ENCODE assay signal across 12 cellular contexts in genomic region chr17:2060681-2061440, GRCh38. TPM values are rescaled to one million over a fixed set of nuclear protein-coding genes. Genes with fewer than 3 reads are reported as not detected.
DNase-seq lines count a peak whose midpoint lies in the region; ATAC-seq and TF ChIP-seq lines count a peak whose summit lies in the region.
"Had no signal": no experiment of that assay in that cellular context is flagged by ENCODE, and none has a peak within 500 bp of the region (broad histone marks: within the 10 kb centered on the region; RNA-seq: fewer than 3 reads in every experiment).

No MANE protein-coding gene starts in this region.

- H3K4me1 ChIP-seq in right lobe of liver = peaks cover 0 to 38% (median 8%) of the 10 kb centered on the region in 4 donors

- DNase-seq in HFFc6 (no peak), chondrocyte (ENCODE audit: low spot score) (no peak), right lobe of liver (no peak), GDM1 (lab: John Stamatoyannopoulos, UW) (no peak), NCI-H748 (lab: John Stamatoyannopoulos, UW; ENCODE audit: unreplicated experiment) (no peak)
- no peak for DNase-seq in stimulated activated naive B cell treated with anti-CD40 and anti-IgM and Interleukin-4, amounts not matched to agents 10 μg/mL and 1 μg/mL and 100 μg/mL, for 72 hours
- DNase-seq: MG63; naive thymus-derived CD4-positive, alpha-beta T cell; NCI-H510A treated with DMSO at 0.1 percent for 48 hours; stimulated activated CD4-positive, alpha-beta T cell treated with anti-CD3 and anti-CD28 coated beads, Interleukin-4, amount 100 ng/mL, for 24 hours had no signal

- peaks cover 40% of the 10 kb centered on the region for H3K27me3 Mint-ChIP-seq in HFFc6 (ENCODE audit: insufficient read depth)
- H3K27me3 Mint-ChIP-seq in chondrocyte (ENCODE audit: low read depth) = no peaks in the 10 kb centered on the region
- H3K27me3 Mint-ChIP-seq in stimulated activated naive B cell treated with anti-CD40 and anti-IgM and Interleukin-4, amounts not matched to agents 10 μg/mL and 1 μg/mL and 100 μg/mL, for 72 hours = peaks cover 8 to 10% of the 10 kb centered on the region in 2 donors

- no peak for TF ChIP-seq POLR2A in right lobe of liver (IDR thresholded peaks at IDR 0.05)

- peaks cover 23% of the 10 kb centered on the region for H3K36me3 Mint-ChIP-seq in HFFc6 (ENCODE audit: low read depth)
- H3K36me3 Mint-ChIP-seq in chondrocyte (ENCODE audit: low read depth) = peaks cover 11% of the 10 kb centered on the region
- peaks cover 54 to 58% of the 10 kb centered on the region in 2 donors for H3K36me3 Mint-ChIP-seq in stimulated activated naive B cell treated with anti-CD40 and anti-IgM and Interleukin-4, amounts not matched to agents 10 μg/mL and 1 μg/mL and 100 μg/mL, for 72 hours

- no peaks in the 10 kb centered on the region for H3K9me3 ChIP-seq in right lobe of liver
- H3K9me3 ChIP-seq: MG63 had no signal

- H3K4me1 Mint-ChIP-seq in HFFc6 (ENCODE audit: low read depth) (peaks cover 67% of the 10 kb centered on the region), chondrocyte (ENCODE audit: low read depth) (peaks cover 49% of the 10 kb centered on the region)
- H3K4me1 Mint-ChIP-seq in stimulated activated naive B cell treated with anti-CD40 and anti-IgM and Interleukin-4, amounts not matched to agents 10 μg/mL and 1 μg/mL and 100 μg/mL, for 72 hours = peaks cover 35 to 63% of the 10 kb centered on the region in 2 donors

- ATAC-seq in right lobe of liver = no peak
- no peak for ATAC-seq in stimulated activated naive B cell treated with anti-CD40 and anti-IgM and Interleukin-4, amounts not matched to agents 10 μg/mL and 1 μg/mL and 100 μg/mL, for 72 hours (replicated peaks)
- ATAC-seq in GM21526 (IDR thresholded peaks at IDR 0.05; ENCODE audit: low FRiP score, unreplicated experiment) = no peak
- no peak for ATAC-seq in GM21447 (IDR thresholded peaks at IDR 0.05; ENCODE audit: unreplicated experiment)
- ATAC-seq: naive thymus-derived CD4-positive, alpha-beta T cell had no signal

- no peak for TF ChIP-seq CTCF in HFFc6 (IDR thresholded peaks at IDR 0.05)
- TF ChIP-seq CTCF in chondrocyte (IDR thresholded peaks at IDR 0.05) = no peak
- no peak for TF ChIP-seq CTCF in right lobe of liver (IDR thresholded peaks at IDR 0.05)

- peak overlapping the region; percentile 13; the same call in 1 of the 2 replicates for H3K4me3 Mint-ChIP-seq in HFFc6
- H3K4me3 Mint-ChIP-seq in chondrocyte (ENCODE audit: unreplicated experiment) = no peak overlapping the region
- H3K4me3 Mint-ChIP-seq in stimulated activated naive B cell treated with anti-CD40 and anti-IgM and Interleukin-4, amounts not matched to agents 10 μg/mL and 1 μg/mL and 100 μg/mL, for 72 hours = peak overlapping the region in 1 of 2 donors; percentile 20

- H3K27ac Mint-ChIP-seq in HFFc6 (peak overlapping the region; percentile 95), chondrocyte (ENCODE audit: unreplicated experiment) (peak overlapping the region; percentile 36)
- peak overlapping the region; percentile 43 for H3K27ac Mint-ChIP-seq in stimulated activated naive B cell treated with anti-CD40 and anti-IgM and Interleukin-4, amounts not matched to agents 10 μg/mL and 1 μg/mL and 100 μg/mL, for 72 hours

- intact Hi-C loops in right lobe of liver (cut with DNase I) = no loop called here

- no peak overlapping the region for H3K4me3 ChIP-seq in right lobe of liver
- H3K4me3 ChIP-seq: MG63 had no signal

- peak overlapping the region; percentile 31 to 84 (median 39) for H3K27ac ChIP-seq in right lobe of liver

- H3K36me3 ChIP-seq in right lobe of liver = no peaks in the 10 kb centered on the region

- WGBS in right lobe of liver (ENCODE audit: insufficient coverage, low coverage, low lambda C conversion rate, missing lambda C conversion rate) = 70% methylated on average over 7 of the region's 21 CpGs

- no peaks in the 10 kb centered on the region; the same call in 1 of the 2 replicates for H3K9me3 Mint-ChIP-seq in HFFc6
- no peaks in the 10 kb centered on the region for H3K9me3 Mint-ChIP-seq in chondrocyte (ENCODE audit: low read depth)
- H3K9me3 Mint-ChIP-seq in stimulated activated naive B cell treated with anti-CD40 and anti-IgM and Interleukin-4, amounts not matched to agents 10 μg/mL and 1 μg/mL and 100 μg/mL, for 72 hours = no peaks in the 10 kb centered on the region
- H3K9me3 Mint-ChIP-seq: naive thymus-derived CD4-positive, alpha-beta T cell had no signal

- H3K27me3 ChIP-seq in right lobe of liver = peaks cover 0 to 19% of the 10 kb centered on the region in 2 donors
- H3K27me3 ChIP-seq: MG63 had no signal

RNA-seq across cellular contexts. Expression of gene HIC1, which starts 6.0 kb away (rescaled TPM):
- total RNA-seq in HFFc6 (2021; fragmentation: NEBNext Ultra II Directional; extraction: Animal tissue kit (Norgen Biotek cat#: 25700)) = 10 to 100 TPM; 42.7 to 51.9 (median 48.0) TPM
- total RNA-seq in chondrocyte (3.3 to 9.0 TPM (median 8.8 TPM) in 3 replicates), right lobe of liver (10 to 100 TPM in 2 of 6 experiments, 1 to 10 TPM in 4; 4.7 to 14.8 (median 6.1) TPM)

RNA-seq across cellular contexts. Expression of gene OVCA2, which starts 19.0 kb away (rescaled TPM):
- total RNA-seq in HFFc6 (2021; fragmentation: NEBNext Ultra II Directional; extraction: Animal tissue kit (Norgen Biotek cat#: 25700)) = 10 to 100 TPM; 39.5 to 44.3 (median 41.7) TPM
- total RNA-seq in chondrocyte = 26.6 to 30.2 TPM (median 30.1 TPM) in 3 replicates
- 10 to 100 TPM; 10.3 to 36.2 (median 14.8) TPM for total RNA-seq in right lobe of liver

RNA-seq across cellular contexts. Expression of gene DPH1, which starts 30.9 kb away (rescaled TPM):
- 10 to 100 TPM; 65.9 to 81.6 (median 71.8) TPM for total RNA-seq in HFFc6 (2021; fragmentation: NEBNext Ultra II Directional; extraction: Animal tissue kit (Norgen Biotek cat#: 25700))
- total RNA-seq in chondrocyte (29.4 to 43.1 TPM (median 31.3 TPM) in 3 replicates), right lobe of liver (10 to 100 TPM; 20.0 to 41.1 (median 25.4) TPM)

RNA-seq across cellular contexts. Expression of gene RTN4RL1, which starts 35.7 kb away (rescaled TPM):
- total RNA-seq in HFFc6 (2021; fragmentation: NEBNext Ultra II Directional; extraction: Animal tissue kit (Norgen Biotek cat#: 25700)) = under 1 TPM; 0.33 to 0.60 (median 0.39) TPM
- 0.47 to 0.95 TPM (median 0.68 TPM) in 3 replicates for total RNA-seq in chondrocyte
- total RNA-seq in right lobe of liver = 1 to 10 TPM in 5 of 6 experiments, under 1 TPM in 1; 0.54 to 2.6 (median 1.4) TPM

Comparison
In these comparisons a context has a peak if more than half of its experiments do, and no peak if none do; other contexts are left out.
1. H3K27ac Mint-ChIP-seq: peak in every context shown above with its lines; median percentile 95 in HFFc6; 43 in stimulated activated naive B cell treated with anti-CD40 and anti-IgM and Interleukin-4, amounts not matched to agents 10 μg/mL and 1 μg/mL and 100 μg/mL, for 72 hours; 36 in chondrocyte.